ENCODE assay signal across 9 cellular contexts in the genomic region with DNA sequence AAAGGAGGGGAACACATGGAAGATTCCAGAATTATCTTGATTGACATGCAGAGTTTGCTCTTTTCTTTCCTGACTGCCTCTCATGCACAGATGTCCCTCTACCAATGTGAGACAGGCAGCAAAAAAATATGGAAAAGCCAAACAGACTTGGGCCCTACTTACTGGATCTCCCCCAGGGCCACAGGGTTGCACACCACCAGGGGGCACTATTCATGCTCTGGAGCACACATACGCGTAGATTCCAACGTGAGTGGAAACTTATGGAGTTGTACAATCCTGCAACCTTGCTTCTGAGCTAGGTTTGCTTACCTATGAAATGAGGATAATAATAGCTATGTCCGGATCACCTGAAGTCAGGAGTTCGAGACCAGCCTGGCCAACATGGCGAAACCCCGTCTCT.
DNase-seq lines count a peak whose midpoint lies in the region; ATAC-seq and TF ChIP-seq lines count a peak whose summit lies in the region.
"Had no signal": no experiment of that assay in that cellular context is flagged by ENCODE, and none has a peak within 500 bp of the region (broad histone marks: within the 10 kb centered on the region; RNA-seq: fewer than 3 reads in every experiment).

No MANE protein-coding gene starts in this region.

- H3K27ac Mint-ChIP-seq in type B pancreatic cell = no peak overlapping the region

- no peaks in the 10 kb centered on the region for H3K27me3 Mint-ChIP-seq in type B pancreatic cell

- no peak overlapping the region for H3K4me3 Mint-ChIP-seq in type B pancreatic cell

- H3K27ac ChIP-seq in left ventricle myocardium inferior (replicated peaks) (no peak overlapping the region), heart right ventricle (no peak overlapping the region), RWPE2 (ENCODE audit: poor library complexity, severe bottlenecking) (no peak overlapping the region)

- peaks cover 8% of the 10 kb centered on the region for H3K36me3 Mint-ChIP-seq in type B pancreatic cell

- H3K9me3 ChIP-seq in left ventricle myocardium inferior (replicated peaks) (peaks cover 24% of the 10 kb centered on the region), heart right ventricle (peaks cover 0 to 20% (median 2%) of the 10 kb centered on the region in 11 donors), RWPE2 (ENCODE audit: severe bottlenecking) (no peaks in the 10 kb centered on the region)

- TF ChIP-seq CTCF in left ventricle myocardium inferior (IDR thresholded peaks at IDR 0.05; ENCODE audit: borderline replicate concordance) = peak; percentile 21
- peak in 2 of 9 donors; percentile 15 to 16 for TF ChIP-seq CTCF in heart right ventricle (IDR thresholded peaks at IDR 0.05)
- TF ChIP-seq CTCF in RWPE2 (IDR thresholded peaks at IDR 0.05; ENCODE audit: poor library complexity, severe bottlenecking) = peak; percentile 41
- peak; percentile 18 for TF ChIP-seq CTCF in fibroblast of pulmonary artery (IDR thresholded peaks at IDR 0.05; ENCODE audit: low read length, missing control alignments)
- peak; percentile 50 for TF ChIP-seq CTCF in type B pancreatic cell (conservative IDR thresholded peaks at IDR 0.05)

- H3K4me1 ChIP-seq in left ventricle myocardium inferior = peaks cover 13% of the 10 kb centered on the region
- peaks cover 0 to 19% (median 9%) of the 10 kb centered on the region in 9 donors for H3K4me1 ChIP-seq in heart right ventricle
- H3K4me1 ChIP-seq in RWPE2 (ENCODE audit: insufficient read depth, poor library complexity, severe bottlenecking) = peaks cover 4% of the 10 kb centered on the region

- peaks cover 29% of the 10 kb centered on the region for H3K4me1 Mint-ChIP-seq in type B pancreatic cell (ENCODE audit: unreplicated experiment)

- no peak for ATAC-seq in heart right ventricle
- no peak for ATAC-seq in RWPE2 (ENCODE audit: low read depth)
- ATAC-seq in GM19467 (IDR thresholded peaks at IDR 0.05; ENCODE audit: unreplicated experiment) = no peak
- ATAC-seq in HG02884 (IDR thresholded peaks at IDR 0.05; ENCODE audit: unreplicated experiment) = no peak
- ATAC-seq in GM19452 (IDR thresholded peaks at IDR 0.05; ENCODE audit: unreplicated experiment) = no peak

- intact Hi-C loops in left ventricle myocardium inferior (cut with micrococcal nuclease) = no loop called here
- intact Hi-C loops in heart right ventricle (cut with DNase I) = no loop called here

- DNase-seq in left ventricle myocardium inferior (no peak), heart right ventricle (no peak), RWPE2 (ENCODE audit: low spot score) (no peak), fibroblast of pulmonary artery (ENCODE audit: low read depth) (no peak), type B pancreatic cell (ENCODE audit: extremely low spot score, unreplicated experiment) (no peak)
- DNase-seq: NCI-H2107 had no signal

- H3K27me3 ChIP-seq in left ventricle myocardium inferior (ENCODE audit: low read depth) (no peaks in the 10 kb centered on the region), heart right ventricle (peaks cover 0 to 6% (median 0%) of the 10 kb centered on the region in 7 donors), RWPE2 (ENCODE audit: insufficient read depth, poor library complexity, severe bottlenecking) (no peaks in the 10 kb centered on the region)

- H3K9me3 Mint-ChIP-seq in type B pancreatic cell = no peaks in the 10 kb centered on the region

- no peaks in the 10 kb centered on the region for H3K36me3 ChIP-seq in left ventricle myocardium inferior
- no peaks in the 10 kb centered on the region for H3K36me3 ChIP-seq in heart right ventricle
- peaks cover 19% of the 10 kb centered on the region for H3K36me3 ChIP-seq in RWPE2 (ENCODE audit: low read depth)

- 89 to 91% methylated on average over 7 of the region's 7 CpGs for WGBS in heart right ventricle, 2 donors

- H3K4me3 ChIP-seq in left ventricle myocardium inferior (no peak overlapping the region), heart right ventricle (no peak overlapping the region), RWPE2 (ENCODE audit: severe bottlenecking) (no peak overlapping the region), fibroblast of pulmonary artery (replicated peaks; ENCODE audit: low read depth, low read length) (no peak overlapping the region)
